ENCODE assay signal across 1 cellular context in genomic region chr3:30597131-30597768, GRCh38.
A peak's percentile ranks its signal among the peaks of the same experiment; 100 is the strongest.
TF ChIP-seq lines count a peak whose summit lies in the region.

No MANE protein-coding gene starts in this region.

TF ChIP-seq in HepG2, 621 proteins besides CTCF, POLR2A, EP300 and RAD21 (continued from another document and continues in another):
- peak; percentile 92; the same call in 1 of the 2 replicates for TF ChIP-seq AFF4 (CRISPR knock-in tag; IDR thresholded peaks at IDR 0.05)
- no peak for TF ChIP-seq ZNF790 (CRISPR knock-in tag; IDR thresholded peaks at IDR 0.05; ENCODE audit: borderline replicate concordance)
- TF ChIP-seq ZBTB10 (CRISPR knock-in tag; IDR thresholded peaks at IDR 0.05; ENCODE audit: borderline replicate concordance), result no peak
- TF ChIP-seq ZNF414 (CRISPR knock-in tag; IDR thresholded peaks at IDR 0.05), result peak; percentile 84
- 0 out of 2 replicates have a peak, but pooled peaks have one; percentile 61 for TF ChIP-seq SNAPC4 (CRISPR knock-in tag; IDR thresholded peaks at IDR 0.05)
- TF ChIP-seq ZXDC (CRISPR knock-in tag; IDR thresholded peaks at IDR 0.05), result no peak
- TF ChIP-seq HDAC1 (CRISPR knock-in tag; IDR thresholded peaks at IDR 0.05), result peak; percentile 41
- peak; percentile 95 for TF ChIP-seq RARA (CRISPR knock-in tag; IDR thresholded peaks at IDR 0.05)
- TF ChIP-seq ZNF598 (CRISPR knock-in tag; IDR thresholded peaks at IDR 0.05; ENCODE audit: borderline replicate concordance), result no peak
- TF ChIP-seq NFIC (IDR thresholded peaks at IDR 0.05; ENCODE audit: low read length), result peak; percentile 99
- TF ChIP-seq IRX3 (CRISPR knock-in tag; IDR thresholded peaks at IDR 0.05; ENCODE audit: borderline replicate concordance, low read depth), result no peak
- TF ChIP-seq ZNF589 (CRISPR knock-in tag; conservative IDR thresholded peaks at IDR 0.05), result no peak
- TF ChIP-seq BCL3 (CRISPR knock-in tag; IDR thresholded peaks at IDR 0.05), result no peak
- peak; percentile 95 for TF ChIP-seq SIX1 (CRISPR knock-in tag; IDR thresholded peaks at IDR 0.05; ENCODE audit: borderline replicate concordance)
- no peak for TF ChIP-seq PRDM15 (CRISPR knock-in tag; IDR thresholded peaks at IDR 0.05)
- TF ChIP-seq ZNF841 (CRISPR knock-in tag; IDR thresholded peaks at IDR 0.05; ENCODE audit: borderline replicate concordance), result no peak
- no peak for TF ChIP-seq ZNF251 (CRISPR knock-in tag; IDR thresholded peaks at IDR 0.05)
- no peak for TF ChIP-seq ZNF720 (CRISPR knock-in tag; IDR thresholded peaks at IDR 0.05)
- TF ChIP-seq ZFP91 (CRISPR knock-in tag; IDR thresholded peaks at IDR 0.05; ENCODE audit: borderline replicate concordance), result no peak
- TF ChIP-seq ISL2 (CRISPR knock-in tag; IDR thresholded peaks at IDR 0.05), result peak; percentile 100
- TF ChIP-seq ATF3 (CRISPR knock-in tag; IDR thresholded peaks at IDR 0.05), result peak; percentile 97
- TF ChIP-seq CEBPG (CRISPR knock-in tag; IDR thresholded peaks at IDR 0.05), result peak; percentile 100
- no peak for TF ChIP-seq MAZ (IDR thresholded peaks at IDR 0.05; ENCODE audit: borderline replicate concordance, low read depth, low read length)
- TF ChIP-seq MAZ (CRISPR knock-in tag; IDR thresholded peaks at IDR 0.05; ENCODE audit: low read depth), result 0 out of 2 replicates have a peak, but pooled peaks have one; percentile 41
- TF ChIP-seq PBX3 (CRISPR knock-in tag; IDR thresholded peaks at IDR 0.05; ENCODE audit: borderline replicate concordance), result no peak
- TF ChIP-seq SMAD9 (CRISPR knock-in tag; IDR thresholded peaks at IDR 0.05), result no peak
- TF ChIP-seq TAF1 (CRISPR knock-in tag; IDR thresholded peaks at IDR 0.05), result peak; percentile 48; the same call in 1 of the 2 replicates
- TF ChIP-seq ZNF335 (CRISPR knock-in tag; IDR thresholded peaks at IDR 0.05), result peak; percentile 92
- TF ChIP-seq ZNF484 (CRISPR knock-in tag; IDR thresholded peaks at IDR 0.05; ENCODE audit: borderline replicate concordance, low read depth), result no peak
- peak; percentile 78; the same call in 1 of the 2 replicates for TF ChIP-seq RFXAP (CRISPR knock-in tag; IDR thresholded peaks at IDR 0.05; ENCODE audit: borderline replicate concordance)
- TF ChIP-seq EEA1 (CRISPR knock-in tag; IDR thresholded peaks at IDR 0.05; ENCODE audit: borderline replicate concordance), result no peak
- no peak for TF ChIP-seq ZNF737 (CRISPR knock-in tag; IDR thresholded peaks at IDR 0.05; ENCODE audit: borderline replicate concordance)
